In genomic region chr7:103121641-103122040, GRCh38 we compare ENCODE assay signal across 1 cellular context.
A peak's percentile ranks its signal among the peaks of the same experiment; 100 is the strongest.
TF ChIP-seq lines count a peak whose summit lies in the region.

No MANE protein-coding gene starts in this region.

TF ChIP-seq in K562, 482 proteins besides CTCF, POLR2A, EP300 and RAD21 (continued from another document and continues in another):
- TF ChIP-seq MNT (conservative IDR thresholded peaks at IDR 0.05), result 0 out of 4 replicates have a peak, but pooled peaks of 1 of the 2 experiments have one; percentile 35
- TF ChIP-seq PRPF4 (IDR thresholded peaks at IDR 0.05; ENCODE audit: insufficient read depth, low read depth, low read length, poor library complexity, severe bottlenecking), result no peak
- 0 out of 4 replicates have a peak, but pooled peaks of 1 of the 2 experiments have one; percentile 25 for TF ChIP-seq FOXA3 (CRISPR knock-in tag; conservative IDR thresholded peaks at IDR 0.05 in 1 of 2, IDR thresholded peaks at IDR 0.05 in 1 of 2)
- no peak for TF ChIP-seq CHD4 (IDR thresholded peaks at IDR 0.05; ENCODE audit: insufficient read depth, insufficient replicate concordance, low read depth, low read length, poor library complexity, severe bottlenecking)
- TF ChIP-seq TBL1XR1 (IDR thresholded peaks at IDR 0.05; ENCODE audit: low read length in 2 of 2), result no peak
- TF ChIP-seq ETV6 (IDR thresholded peaks at IDR 0.05; ENCODE audit: borderline replicate concordance in 1 of 2, low read depth in 2 of 2, low read length in 1 of 2), result no peak
- TF ChIP-seq ETV6 (CRISPR knock-in tag; IDR thresholded peaks at IDR 0.05; ENCODE audit: borderline replicate concordance), result no peak
- TF ChIP-seq ZFP36 (IDR thresholded peaks at IDR 0.05; ENCODE audit: low read depth, low read length, partially characterized antibody), result no peak
- no peak for TF ChIP-seq PRDM10 (IDR thresholded peaks at IDR 0.05; ENCODE audit: partially characterized antibody)
- no peak for TF ChIP-seq ZNF699 (CRISPR knock-in tag; IDR thresholded peaks at IDR 0.05; ENCODE audit: insufficient replicate concordance)
- no peak for TF ChIP-seq ZNF444 (CRISPR knock-in tag; IDR thresholded peaks at IDR 0.05)
- TF ChIP-seq CTBP1 (IDR thresholded peaks at IDR 0.05; ENCODE audit: borderline replicate concordance), result peak; percentile 87
- TF ChIP-seq HDGF (IDR thresholded peaks at IDR 0.05), result no peak
- no peak for TF ChIP-seq ZNF384 (IDR thresholded peaks at IDR 0.05; ENCODE audit: low read depth, low read length)
- TF ChIP-seq PHTF2 (CRISPR knock-in tag; IDR thresholded peaks at IDR 0.05), result no peak
- no peak for TF ChIP-seq ZNF133 (CRISPR knock-in tag; IDR thresholded peaks at IDR 0.05)
- no peak for TF ChIP-seq ZBTB34 (CRISPR knock-in tag; IDR thresholded peaks at IDR 0.05)
- no peak for TF ChIP-seq SNAPC5 (CRISPR knock-in tag; IDR thresholded peaks at IDR 0.05)
- peak; percentile 90 for TF ChIP-seq CBFA2T3 (IDR thresholded peaks at IDR 0.05)
- peak; percentile 58; the same call in 1 of the 2 replicates for TF ChIP-seq POLR2AphosphoS5 (IDR thresholded peaks at IDR 0.05; ENCODE audit: control insufficient read depth, insufficient read depth, low read depth, low read length)
- no peak for TF ChIP-seq GTF2F1 (IDR thresholded peaks at IDR 0.05; ENCODE audit: low read depth, low read length)
- TF ChIP-seq TEAD1 (CRISPR knock-in tag; IDR thresholded peaks at IDR 0.05), result no peak
- no peak for TF ChIP-seq ARID3B (CRISPR knock-in tag; IDR thresholded peaks at IDR 0.05; ENCODE audit: borderline replicate concordance)
- TF ChIP-seq SMAD4 (CRISPR knock-in tag; conservative IDR thresholded peaks at IDR 0.05), result no peak
- TF ChIP-seq JUN (IDR thresholded peaks at IDR 0.05; ENCODE audit: borderline replicate concordance, low read depth, low read length), result no peak
- TF ChIP-seq JUN (CRISPR knock-in tag; IDR thresholded peaks at IDR 0.05; ENCODE audit: borderline replicate concordance), result no peak
- TF ChIP-seq ZNF175 (CRISPR knock-in tag; IDR thresholded peaks at IDR 0.05; ENCODE audit: low read depth), result no peak
- no peak for TF ChIP-seq MYBL2 (IDR thresholded peaks at IDR 0.05; ENCODE audit: low read depth)
- no peak for TF ChIP-seq MYBL2 (CRISPR knock-in tag; IDR thresholded peaks at IDR 0.05; ENCODE audit: borderline replicate concordance)
- TF ChIP-seq MLLT1 (IDR thresholded peaks at IDR 0.05), result no peak
- TF ChIP-seq ZFP1 (CRISPR knock-in tag; IDR thresholded peaks at IDR 0.05), result no peak
- no peak for TF ChIP-seq HDAC1 (IDR thresholded peaks at IDR 0.05)
- TF ChIP-seq ZNF280A (IDR thresholded peaks at IDR 0.05; ENCODE audit: low read depth, partially characterized antibody), result no peak
- 0 out of 2 replicates have a peak, but pooled peaks have one; percentile 37 for TF ChIP-seq SMARCC2 (IDR thresholded peaks at IDR 0.05; ENCODE audit: low read depth)
- no peak for TF ChIP-seq ZBTB40 (IDR thresholded peaks at IDR 0.05)
- TF ChIP-seq ZBTB40 (CRISPR knock-in tag; IDR thresholded peaks at IDR 0.05), result no peak
- no peak for TF ChIP-seq NRF1 (conservative IDR thresholded peaks at IDR 0.05 in 1 of 2, IDR thresholded peaks at IDR 0.05 in 1 of 2)
- TF ChIP-seq POLR2AphosphoS2 (IDR thresholded peaks at IDR 0.05; ENCODE audit: low read length), result no peak
- TF ChIP-seq BRD9 (IDR thresholded peaks at IDR 0.05; ENCODE audit: low read depth, partially characterized antibody), result no peak
- TF ChIP-seq MED1 (CRISPR knock-in tag; IDR thresholded peaks at IDR 0.05; ENCODE audit: borderline replicate concordance), result no peak
- TF ChIP-seq ZNF668 (CRISPR knock-in tag; IDR thresholded peaks at IDR 0.05), result no peak
- TF ChIP-seq MTA3 (IDR thresholded peaks at IDR 0.05; ENCODE audit: borderline replicate concordance), result no peak
